8 cellular contexts compared by ENCODE assay signal in genomic region chr6:17394192-17394611, GRCh38. TPM values are rescaled to one million over a fixed set of nuclear protein-coding genes. Genes with fewer than 3 reads are reported as not detected.
DNase-seq lines count a peak whose midpoint lies in the region; ATAC-seq, FAIRE-seq and TF ChIP-seq lines count a peak whose summit lies in the region.

No MANE protein-coding gene starts in this region.

- no peaks in the 10 kb centered on the region for H3K27me3 ChIP-seq in breast epithelium
- peaks cover 0 to 2% of the 10 kb centered on the region in 2 donors for H3K27me3 ChIP-seq in small intestine (ENCODE audit: control insufficient read depth in 2 of 2, insufficient read depth in 2 of 2, low read length in 2 of 2)

- WGBS in small intestine, 3 donors: 4 to 6% (median 5%) methylated on average over 12 of the region's 12 CpGs

- peak overlapping the region; percentile 78 to 90 for H3K27ac ChIP-seq in breast epithelium
- H3K27ac ChIP-seq in small intestine (ENCODE audit: low read depth in 1 of 2, low read length in 1 of 2): no peak overlapping the region

- TF ChIP-seq POLR2A in breast epithelium (IDR thresholded peaks at IDR 0.05): no peak

- peak overlapping the region; percentile 58 to 90 (median 81) for H3K4me3 ChIP-seq in breast epithelium
- peak overlapping the region; percentile 56 to 72 for H3K4me3 ChIP-seq in small intestine (ENCODE audit: low read depth in 1 of 2, low read length in 2 of 2)

- intact Hi-C loops in breast epithelium (cut with DNase I; ENCODE audit: low total_unique reads): no loop called here

- H3K4me1 ChIP-seq in breast epithelium (no peaks in the 10 kb centered on the region), small intestine (ENCODE audit: control insufficient read depth in 2 of 2, insufficient read depth in 1 of 2, low read depth in 1 of 2, low read length in 1 of 2) (no peaks in the 10 kb centered on the region)

- DNase-seq in NCI-H2171 treated with DMSO at 0.1 percent for 48 hours (lab: John Stamatoyannopoulos, UW): peak; percentile 54
- DNase-seq in NCI-H2171 (lab: John Stamatoyannopoulos, UW): no peak
- peak; percentile 59 for DNase-seq in NCI-H748 (lab: John Stamatoyannopoulos, UW; ENCODE audit: unreplicated experiment)
- peak in 1 of 2 donors; percentile 48 for DNase-seq in breast epithelium (ENCODE audit: low spot score in 2 of 2)
- peak; percentile 69 for DNase-seq in iris pigment epithelial cell (ENCODE audit: low read depth)
- DNase-seq in small intestine: peak; percentile 50
- no peak for DNase-seq in activated effector memory CD4-positive, alpha-beta T cell treated with anti-CD3 and anti-CD28 coated beads, Interleukin-2, amount 50 U/mL, for 16 hours

- H3K36me3 ChIP-seq in breast epithelium: no peaks in the 10 kb centered on the region
- H3K36me3 ChIP-seq in small intestine (ENCODE audit: control insufficient read depth in 2 of 2, insufficient read depth in 2 of 2, low read length in 2 of 2): no peaks in the 10 kb centered on the region

- no peak for TF ChIP-seq CTCF in breast epithelium (IDR thresholded peaks at IDR 0.05)

- no peak for ATAC-seq in HG02973 (IDR thresholded peaks at IDR 0.05; ENCODE audit: unreplicated experiment)

- no peak for FAIRE-seq in small intestine (lab: Jason Lieb, UNC)

- H3K9me3 ChIP-seq in breast epithelium: no peaks in the 10 kb centered on the region
- H3K9me3 ChIP-seq in small intestine (ENCODE audit: control insufficient read depth, low read depth): no peaks in the 10 kb centered on the region

RNA-seq across cellular contexts. Expression of gene CAP2, which starts 0.8 kb away (rescaled TPM):
- 10 to 100 TPM in 1 of 3 donors, 1 to 10 TPM in 2; 3.9 to 15.1 (median 7.5) TPM for total RNA-seq in breast epithelium
- 1 to 10 TPM in 2 of 3 donors, under 1 TPM in 1; 0.89 to 3.0 (median 2.7) TPM for polyA plus RNA-seq in small intestine

Comparison
In these comparisons a context has a peak if more than half of its experiments do, and no peak if none do; other contexts are left out.
1. DNase-seq: peak in NCI-H2171 treated with DMSO at 0.1 percent for 48 hours (single experiment), NCI-H748 (single experiment), iris pigment epithelial cell (single experiment) and small intestine (single experiment); none in NCI-H2171 (single experiment) and activated effector memory CD4-positive, alpha-beta T cell treated with anti-CD3 and anti-CD28 coated beads, Interleukin-2, amount 50 U/mL, for 16 hours (single experiment).
2. H3K27ac ChIP-seq: peak in breast epithelium (2 of 2); none in small intestine (0 of 2).